ENCODE assay signal across 6 cellular contexts in genomic region chr10:73706488-73706887, GRCh38. TPM values are rescaled to one million over a fixed set of nuclear protein-coding genes. Genes with fewer than 3 reads are reported as not detected.
"Had no signal": no experiment of that assay in that cellular context is flagged by ENCODE, and none has a peak within 500 bp of the region (broad histone marks: within the 10 kb centered on the region; RNA-seq: fewer than 3 reads in every experiment).

No MANE protein-coding gene starts in this region.

RNA-seq across cellular contexts. Expression of gene SYNPO2L, which starts 50.7 kb away (rescaled TPM):
- total RNA-seq: activated CD4-positive, alpha-beta T cell treated with anti-CD3 and anti-CD28 coated beads, Interleukin-2, amount 10 ng/mL, durations not matched to agents 7 days and 5 days; activated naive CD4-positive, alpha-beta T cell treated with anti-CD3 and anti-CD28 coated beads for 36 hours; activated naive CD4-positive, alpha-beta T cell treated with anti-CD3 and anti-CD28 coated beads, Interleukin-2, amount 50 U/mL, for 72 hours; NCI-H460; Peyer's patch; SJSA1 had no signal
